8 cellular contexts compared by ENCODE assay signal in the genomic region with DNA sequence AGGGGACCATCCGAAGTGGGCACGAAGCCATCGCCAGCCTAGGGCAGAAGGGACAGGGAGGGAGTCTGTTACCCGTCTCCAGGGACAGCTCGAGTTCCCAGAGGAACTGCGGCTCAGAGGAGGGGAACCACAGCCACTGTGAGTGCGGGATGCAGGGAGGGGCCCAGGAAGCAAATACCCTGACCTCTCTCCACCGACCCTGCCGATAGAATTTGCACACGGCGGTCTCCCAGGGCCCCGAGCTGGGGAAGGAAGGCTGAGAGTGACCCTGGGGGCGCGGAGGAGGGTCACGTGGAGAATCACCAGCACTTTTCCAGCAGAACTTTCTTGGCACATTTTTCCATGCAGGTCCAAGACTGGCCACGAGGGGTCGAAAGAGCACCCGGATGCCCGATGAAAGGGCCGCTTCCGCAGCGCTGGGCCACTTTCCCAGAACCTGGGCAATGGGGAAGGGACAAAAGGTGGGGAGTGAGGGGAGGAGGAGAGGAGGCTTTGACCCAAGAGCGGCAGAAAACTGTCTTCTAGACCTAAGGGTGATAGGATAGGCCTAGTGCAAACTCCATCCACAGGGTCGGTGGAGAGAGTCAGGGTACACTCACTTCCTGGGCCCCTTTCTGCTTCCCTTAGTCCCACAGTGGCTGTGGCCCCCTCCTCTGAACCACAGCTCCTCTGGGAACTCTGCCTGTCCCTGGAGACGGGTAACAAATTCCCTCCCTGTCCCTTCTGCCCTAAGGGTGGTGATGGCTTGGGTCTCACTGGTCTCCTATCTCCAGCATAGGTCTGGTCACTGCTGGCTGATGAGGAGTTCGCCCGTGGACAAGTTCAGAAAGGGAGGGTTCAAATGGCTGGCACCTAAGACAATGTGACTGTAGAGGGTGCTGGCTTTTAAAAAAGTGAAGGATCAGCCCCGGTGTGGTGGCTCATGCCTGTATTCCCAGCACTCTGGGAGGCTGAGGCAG.
A peak's percentile ranks its signal among the peaks of the same experiment; 100 is the strongest.
DNase-seq lines count a peak whose midpoint lies in the region; ATAC-seq lines count a peak whose summit lies in the region.

No MANE protein-coding gene starts in this region.

- peaks cover 6% of the 10 kb centered on the region for H3K36me3 ChIP-seq in ES-I3 (ENCODE audit: insufficient read depth, low read length)

- DNase-seq in MV-4-11 (lab: John Stamatoyannopoulos, UW) (peak; percentile 26), UCSD-AML1 (lab: John Stamatoyannopoulos, UW; ENCODE audit: unreplicated experiment) (peak; percentile 74), cerebellar cortex (ENCODE audit: low spot score) (peak; percentile 72), iris pigment epithelial cell (ENCODE audit: low read depth) (peak; percentile 47)

- H3K9me3 ChIP-seq in ES-I3 (ENCODE audit: control insufficient read depth, insufficient read depth, low read length) = no peaks in the 10 kb centered on the region

- H3K9ac ChIP-seq in ES-I3 (ENCODE audit: low read depth, low read length) = peak overlapping the region; percentile 73

- ATAC-seq in GM18867 (IDR thresholded peaks at IDR 0.05; ENCODE audit: unreplicated experiment) (no peak), HG02970 (IDR thresholded peaks at IDR 0.05; ENCODE audit: low FRiP score, unreplicated experiment) (no peak)

- peaks cover 4% of the 10 kb centered on the region; the same call in 1 of the 2 replicates for H3K4me1 ChIP-seq in ES-I3 (ENCODE audit: insufficient read depth, low read length)

- H3K4me3 ChIP-seq in skin epidermis = no peak overlapping the region

- peak overlapping the region in 11 of 21 experiments; percentile 16 to 73 (median 46) for H3K27ac ChIP-seq in skin epidermis
